Comparison of ENCODE assay signal across 7 cellular contexts in the genomic region with DNA sequence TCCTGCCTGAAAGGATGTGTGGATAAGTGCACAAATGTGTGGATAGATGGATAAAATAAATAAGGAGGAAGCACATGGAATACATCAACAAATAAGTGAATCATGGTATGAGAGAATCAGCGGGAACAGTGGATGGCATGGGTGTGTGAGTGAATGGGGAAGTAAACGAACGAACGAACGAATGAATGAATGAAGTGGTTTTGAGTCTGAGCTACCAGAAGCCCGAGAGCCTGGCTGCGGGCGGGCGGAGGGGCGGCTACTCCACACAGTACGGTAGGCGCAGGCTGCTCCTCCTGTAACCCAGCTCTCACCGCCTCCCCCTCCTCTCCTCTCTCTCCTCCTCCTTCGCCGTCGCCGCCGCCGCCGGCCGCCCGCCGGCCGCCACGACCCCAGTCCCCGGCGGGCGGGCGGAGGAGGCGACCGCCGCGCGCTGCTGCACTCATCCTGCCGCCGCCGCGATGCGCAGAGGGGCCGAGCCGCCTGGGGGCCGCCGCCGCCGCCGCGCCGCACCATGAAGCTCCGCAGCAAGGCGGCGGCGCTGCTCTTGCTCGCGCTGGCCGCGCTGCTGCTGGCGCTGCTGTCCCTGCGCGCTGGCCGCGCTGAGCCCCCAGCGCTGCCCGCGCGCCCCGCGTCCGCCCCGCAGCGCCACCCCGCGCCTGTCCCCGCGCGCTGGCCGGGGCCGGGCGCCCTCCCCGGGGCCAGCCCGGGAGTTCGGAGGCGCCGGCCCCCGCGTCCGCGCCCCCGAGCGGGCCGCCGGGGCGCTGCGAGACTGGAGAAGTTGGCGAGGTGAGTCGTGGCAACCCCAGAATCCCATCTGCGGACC. TPM values are rescaled to one million over a fixed set of nuclear protein-coding genes. Genes with fewer than 3 reads are reported as not detected.
DNase-seq lines count a peak whose midpoint lies in the region; ATAC-seq, FAIRE-seq and TF ChIP-seq lines count a peak whose summit lies in the region.

A gene with protein sequence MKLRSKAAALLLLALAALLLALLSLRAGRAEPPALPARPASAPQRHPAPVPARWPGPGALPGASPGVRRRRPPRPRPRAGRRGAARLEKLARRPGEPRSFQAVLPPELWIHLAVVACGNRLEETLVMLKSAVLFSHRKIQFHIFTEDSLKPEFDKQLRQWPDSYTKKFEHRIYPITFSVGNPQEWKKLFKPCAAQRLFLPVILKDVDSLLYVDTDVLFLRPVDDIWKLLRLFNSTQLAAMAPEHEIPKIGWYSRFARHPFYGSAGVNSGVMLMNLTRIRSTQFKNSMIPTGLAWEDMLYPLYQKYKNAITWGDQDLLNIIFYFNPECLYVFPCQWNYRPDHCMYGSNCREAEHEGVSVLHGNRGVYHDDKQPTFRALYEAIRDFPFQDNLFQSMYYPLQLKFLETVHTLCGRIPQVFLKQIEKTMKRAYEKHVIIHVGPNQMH (plus strand): TSS at position 324 of the 823 bp plus-strand sequence. CDS start 188 bp downstream, at position 512.

- H3K36me3 ChIP-seq in tibial artery = no peaks in the 10 kb centered on the region

- peaks cover 5% of the 10 kb centered on the region for H3K27me3 ChIP-seq in foreskin keratinocyte
- no peaks in the 10 kb centered on the region for H3K27me3 ChIP-seq in tibial artery

- peak; percentile 45 for DNase-seq in GM12891 (ENCODE audit: insufficient read length, low spot score)
- DNase-seq in NCI-H748 treated with DMSO at 0.1 percent for 48 hours (lab: John Stamatoyannopoulos, UW) = peak; percentile 27
- DNase-seq in activated T-helper 1 cell treated with anti-CD3 and anti-CD28 coated beads, Interleukin-12 subunit alpha, Interleukin-12 subunit beta, Interleukin-2, Interleukin-4 antibody, amounts not matched to agents 30 ng/mL and 10 ng/mL and 1 ng/mL, durations not matched to agents 14 hours and 24 hours and 36 hours (ENCODE audit: low spot score) = peak; percentile 11
- DNase-seq in foreskin keratinocyte = peak in 1 of 2 donors; percentile 42
- DNase-seq in tibial artery = peak; percentile 53 to 80

- peak; percentile 77 for FAIRE-seq in GM12891 (lab: Jason Lieb, UNC)

- H3K4me3 Mint-ChIP-seq in activated T-helper 1 cell treated with anti-CD3 and anti-CD28 coated beads, Interleukin-12 subunit alpha, Interleukin-12 subunit beta, Interleukin-2, Interleukin-4 antibody, amounts not matched to agents 30 ng/mL and 10 ng/mL and 1 ng/mL, durations not matched to agents 14 hours and 24 hours and 36 hours = peak within 1 kb of the TSS; percentile 81
- H3K4me3 Mint-ChIP-seq in nephron = peak within 1 kb of the TSS; percentile 84 to 92 (median 92)

- H3K4me3 ChIP-seq in tibial artery = peak within 1 kb of the TSS; percentile 56 to 61

- peaks cover 5% of the 10 kb centered on the region for H3K9me3 Mint-ChIP-seq in activated T-helper 1 cell treated with anti-CD3 and anti-CD28 coated beads, Interleukin-12 subunit alpha, Interleukin-12 subunit beta, Interleukin-2, Interleukin-4 antibody, amounts not matched to agents 30 ng/mL and 10 ng/mL and 1 ng/mL, durations not matched to agents 14 hours and 24 hours and 36 hours
- peaks cover 5% of the 10 kb centered on the region for H3K9me3 Mint-ChIP-seq in nephron

- no peaks in the 10 kb centered on the region for H3K36me3 Mint-ChIP-seq in activated T-helper 1 cell treated with anti-CD3 and anti-CD28 coated beads, Interleukin-12 subunit alpha, Interleukin-12 subunit beta, Interleukin-2, Interleukin-4 antibody, amounts not matched to agents 30 ng/mL and 10 ng/mL and 1 ng/mL, durations not matched to agents 14 hours and 24 hours and 36 hours (ENCODE audit: low read depth)
- H3K36me3 Mint-ChIP-seq in nephron (ENCODE audit: low read depth) = no peaks in the 10 kb centered on the region

- TF ChIP-seq CTCF in foreskin keratinocyte (conservative IDR thresholded peaks at IDR 0.05) = peak; percentile 7
- no peak for TF ChIP-seq CTCF in nephron (IDR thresholded peaks at IDR 0.05; ENCODE audit: unreplicated experiment in 3 of 3)
- peak in 1 of 2 experiments; percentile 34 for TF ChIP-seq CTCF in tibial artery (IDR thresholded peaks at IDR 0.05)

- peaks cover 10% of the 10 kb centered on the region for H3K4me1 Mint-ChIP-seq in activated T-helper 1 cell treated with anti-CD3 and anti-CD28 coated beads, Interleukin-12 subunit alpha, Interleukin-12 subunit beta, Interleukin-2, Interleukin-4 antibody, amounts not matched to agents 30 ng/mL and 10 ng/mL and 1 ng/mL, durations not matched to agents 14 hours and 24 hours and 36 hours (ENCODE audit: low read depth)
- H3K4me1 Mint-ChIP-seq in nephron = peaks cover 45% of the 10 kb centered on the region

- H3K27ac Mint-ChIP-seq in activated T-helper 1 cell treated with anti-CD3 and anti-CD28 coated beads, Interleukin-12 subunit alpha, Interleukin-12 subunit beta, Interleukin-2, Interleukin-4 antibody, amounts not matched to agents 30 ng/mL and 10 ng/mL and 1 ng/mL, durations not matched to agents 14 hours and 24 hours and 36 hours = no peak within 1 kb of the TSS
- peak within 1 kb of the TSS; percentile 88 to 98 (median 96) for H3K27ac Mint-ChIP-seq in nephron

- intact Hi-C loops in activated T-helper 1 cell treated with anti-CD3 and anti-CD28 coated beads, Interleukin-12 subunit alpha, Interleukin-12 subunit beta, Interleukin-2, Interleukin-4 antibody, amounts not matched to agents 30 ng/mL and 10 ng/mL and 1 ng/mL, durations not matched to agents 14 hours and 24 hours and 36 hours (cut with micrococcal nuclease) = loop anchor here (2.0 kb wide), 1 partner anchor 39 kb away; the partner anchor contains the start of gene SHQ1
- intact Hi-C loops in tibial artery (cut with DNase I; ENCODE audit: low total_unique reads) = loop anchor here (5.0 kb wide), 1 partner anchor 41 kb away; the partner anchor contains the start of gene SHQ1

- ATAC-seq in HG03039 (IDR thresholded peaks at IDR 0.05; ENCODE audit: unreplicated experiment) (peak; percentile 71), foreskin keratinocyte (peak; percentile 86)

- H3K9me3 ChIP-seq in tibial artery = no peaks in the 10 kb centered on the region

- H3K4me1 ChIP-seq in foreskin keratinocyte = peaks cover 20% of the 10 kb centered on the region
- H3K4me1 ChIP-seq in tibial artery = peaks cover 0 to 56% (median 9%) of the 10 kb centered on the region in 4 donors

- peaks cover 62% of the 10 kb centered on the region for H3K27me3 Mint-ChIP-seq in activated T-helper 1 cell treated with anti-CD3 and anti-CD28 coated beads, Interleukin-12 subunit alpha, Interleukin-12 subunit beta, Interleukin-2, Interleukin-4 antibody, amounts not matched to agents 30 ng/mL and 10 ng/mL and 1 ng/mL, durations not matched to agents 14 hours and 24 hours and 36 hours (ENCODE audit: insufficient read depth)
- peaks cover 3% of the 10 kb centered on the region for H3K27me3 Mint-ChIP-seq in nephron (ENCODE audit: low read depth)

- no peak within 1 kb of the TSS for H3K27ac ChIP-seq in foreskin keratinocyte
- H3K27ac ChIP-seq in tibial artery = peak within 1 kb of the TSS; percentile 74 to 78

- TF ChIP-seq POLR2A in GM12891 (IDR thresholded peaks at IDR 0.05; ENCODE audit: low read depth, low read length) = no peak

TF ChIP-seq in GM12891, 5 proteins besides CTCF, POLR2A, EP300 and RAD21:
- no peak for TF ChIP-seq PAX5 (IDR thresholded peaks at IDR 0.05; ENCODE audit: insufficient read depth, low read length, severe bottlenecking)
- TF ChIP-seq TAF1 (IDR thresholded peaks at IDR 0.05; ENCODE audit: low read depth, low read length) = no peak
- no peak for TF ChIP-seq SPI1 (IDR thresholded peaks at IDR 0.05; ENCODE audit: low read depth, low read length)
- no peak for TF ChIP-seq POU2F2 (IDR thresholded peaks at IDR 0.05; ENCODE audit: low read depth, low read length)
- no peak for TF ChIP-seq POLR2AphosphoS5 (IDR thresholded peaks at IDR 0.05; ENCODE audit: low read depth, low read length)

RNA-seq across cellular contexts. Expression of the gene that starts here (rescaled TPM):
- 0.13 TPM for polyA plus RNA-seq in GM12891 (2012; ENCODE audit: low read depth, missing spikeins)
- 0.08 TPM in 1 of 2 replicates, not detected in the other for total RNA-seq in activated T-helper 1 cell treated with anti-CD3 and anti-CD28 coated beads, Interleukin-12 subunit alpha, Interleukin-12 subunit beta, Interleukin-2, Interleukin-4 antibody, amounts not matched to agents 30 ng/mL and 10 ng/mL and 1 ng/mL, durations not matched to agents 14 hours and 24 hours and 36 hours
- total RNA-seq in foreskin keratinocyte = 1.8 and 2.6 TPM in 2 replicates
- 0.36 and 0.56 TPM in 2 replicates for polyA plus RNA-seq in foreskin keratinocyte

Comparison
In these comparisons a context has a peak if more than half of its experiments do, and no peak if none do; other contexts are left out.
1. Peak in DNase-seq in activated T-helper 1 cell treated with anti-CD3 and anti-CD28 coated beads, Interleukin-12 subunit alpha, Interleukin-12 subunit beta, Interleukin-2, Interleukin-4 antibody, amounts not matched to agents 30 ng/mL and 10 ng/mL and 1 ng/mL, durations not matched to agents 14 hours and 24 hours and 36 hours; RNA of the gene not detected or under 1 TPM.